ENCODE assay signal across 1 cellular context in the genomic region with DNA sequence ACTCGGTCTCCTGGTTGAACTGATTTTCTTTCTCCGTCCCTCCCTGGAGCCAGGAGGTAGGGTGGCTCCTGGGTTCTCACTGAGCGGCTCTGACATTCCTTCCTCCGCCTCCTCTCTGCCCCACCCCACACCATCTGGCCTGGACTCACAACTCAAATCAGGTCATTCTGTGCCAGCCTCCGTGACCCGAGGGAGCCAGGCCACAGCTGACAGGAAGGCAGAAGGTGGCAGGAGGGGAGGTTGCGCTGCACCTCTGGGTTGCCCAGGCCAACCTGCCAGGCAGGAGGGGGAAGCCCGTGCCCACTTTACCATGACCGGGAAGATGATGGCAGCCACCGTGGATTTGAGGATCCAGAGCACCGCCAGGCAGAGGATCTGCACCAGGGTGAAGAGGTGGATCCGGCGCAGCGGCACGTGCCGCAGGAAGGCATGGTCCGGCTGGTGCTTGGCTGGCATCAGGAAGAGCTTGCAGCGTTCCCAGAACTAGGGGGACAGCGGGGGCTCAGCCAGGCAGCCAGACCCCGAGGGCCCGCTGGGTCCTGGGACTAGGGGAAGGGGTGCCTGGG.
TF ChIP-seq lines count a peak whose summit lies in the region.

No MANE protein-coding gene starts in this region.

TF ChIP-seq in HepG2, 621 proteins besides CTCF, POLR2A, EP300 and RAD21:
- no peak for TF ChIP-seq ZNF143 (CRISPR knock-in tag; IDR thresholded peaks at IDR 0.05)
- TF ChIP-seq POLR2AphosphoS2 (IDR thresholded peaks at IDR 0.05; ENCODE audit: low read depth, low read length) = 0 out of 2 replicates have a peak, but pooled peaks have one; percentile 7
